ENCODE assay signal across 9 cellular contexts in genomic region chr1:91502882-91503184, GRCh38. TPM values are rescaled to one million over a fixed set of nuclear protein-coding genes. Genes with fewer than 3 reads are reported as not detected.
DNase-seq lines count a peak whose midpoint lies in the region; ATAC-seq and TF ChIP-seq lines count a peak whose summit lies in the region.
"Had no signal": no experiment of that assay in that cellular context is flagged by ENCODE, and none has a peak within 500 bp of the region (broad histone marks: within the 10 kb centered on the region; RNA-seq: fewer than 3 reads in every experiment).

No MANE protein-coding gene starts in this region.

- POLR2A ChIA-PET in activated CD4-positive, alpha-beta memory T cell treated with anti-CD3 and anti-CD28 coated beads, Interleukin-2, amount 10 ng/mL, durations not matched to agents 7 days and 5 days (lab: Charles Lee): interaction anchor here (3.2 to 3.6 kb wide), 3 partner anchors 21 to 382 kb away, joined by 7 to 26 read pairs (median 9); partner anchors contain the start of gene TGFBR3
- POLR2A ChIA-PET in activated CD4-positive, alpha-beta memory T cell treated with anti-CD3 and anti-CD28 coated beads for 36 hours (lab: Charles Lee): interaction anchor here (1.1 kb wide), 1 partner anchor 230 kb away, joined by 3 read pairs; no protein-coding TSS in a partner anchor

- H3K4me1 Mint-ChIP-seq in activated CD4-positive, alpha-beta memory T cell treated with anti-CD3 and anti-CD28 coated beads, Interleukin-2, amount 10 ng/mL, durations not matched to agents 7 days and 5 days: peaks cover 44% of the 10 kb centered on the region
- H3K4me1 Mint-ChIP-seq in activated CD4-positive, alpha-beta memory T cell treated with anti-CD3 and anti-CD28 coated beads for 36 hours (ENCODE audit: low read depth): peaks cover 16% of the 10 kb centered on the region

- H3K27me3 ChIP-seq in left lung: no peaks in the 10 kb centered on the region

- H3K27ac Mint-ChIP-seq in activated CD4-positive, alpha-beta memory T cell treated with anti-CD3 and anti-CD28 coated beads, Interleukin-2, amount 10 ng/mL, durations not matched to agents 7 days and 5 days: peak overlapping the region; percentile 21
- no peak overlapping the region for H3K27ac Mint-ChIP-seq in activated CD4-positive, alpha-beta memory T cell treated with anti-CD3 and anti-CD28 coated beads for 36 hours

- H3K36me3 Mint-ChIP-seq in activated CD4-positive, alpha-beta memory T cell treated with anti-CD3 and anti-CD28 coated beads, Interleukin-2, amount 10 ng/mL, durations not matched to agents 7 days and 5 days (ENCODE audit: low read depth): peaks cover 25% of the 10 kb centered on the region
- H3K36me3 Mint-ChIP-seq in activated CD4-positive, alpha-beta memory T cell treated with anti-CD3 and anti-CD28 coated beads for 36 hours: peaks cover 18% of the 10 kb centered on the region

- no peaks in the 10 kb centered on the region for H3K36me3 ChIP-seq in left lung

- no peak for DNase-seq in activated CD4-positive, alpha-beta memory T cell treated with anti-CD3 and anti-CD28 coated beads, Interleukin-2, amount 10 ng/mL, durations not matched to agents 7 days and 5 days
- no peak for DNase-seq in activated CD4-positive, alpha-beta memory T cell treated with anti-CD3 and anti-CD28 coated beads for 36 hours
- DNase-seq in NAMALWA (ENCODE audit: low spot score): peak; percentile 55
- DNase-seq in amniotic epithelial cell (ENCODE audit: low read depth): peak; percentile 33
- DNase-seq in retinal pigment epithelial cell (ENCODE audit: low read depth): no peak
- no peak for DNase-seq in left lung
- DNase-seq in NCI-H1436 (lab: John Stamatoyannopoulos, UW): no peak
- DNase-seq: NK-92 treated with Interleukin-12 subunit alpha and Interleukin-12 subunit beta, amount 100 ng/mL, for 24 hours had no signal

- H3K27ac ChIP-seq in left lung: no peak overlapping the region

- TF ChIP-seq CTCF in retinal pigment epithelial cell (conservative IDR thresholded peaks at IDR 0.05; ENCODE audit: low read depth, low read length) (peak; percentile 3), left lung (IDR thresholded peaks at IDR 0.05) (no peak)

- CTCF ChIA-PET in activated CD4-positive, alpha-beta memory T cell treated with anti-CD3 and anti-CD28 coated beads, Interleukin-2, amount 10 ng/mL, durations not matched to agents 7 days and 5 days (lab: Charles Lee): interaction anchor here (1.2 to 4.9 kb wide), 7 partner anchors 11 to 426 kb away, joined by 3 to 41 read pairs (median 4); partner anchors contain the start of gene TGFBR3
- CTCF ChIA-PET in activated CD4-positive, alpha-beta memory T cell treated with anti-CD3 and anti-CD28 coated beads for 36 hours (lab: Charles Lee): interaction anchor here (1.3 to 4.0 kb wide), 2 partner anchors 10 to 424 kb away, joined by 4 to 31 read pairs; no protein-coding TSS in a partner anchor

- intact Hi-C loops in activated CD4-positive, alpha-beta memory T cell treated with anti-CD3 and anti-CD28 coated beads for 36 hours (cut with micrococcal nuclease): loop anchor here (5.0 to 10.0 kb wide), 3 partner anchors 221 to 792 kb away; partner anchors contain the start of genes GLMN, RPAP2 and ZNF644
- intact Hi-C loops in left lung (cut with DNase I): no loop called here

- no peaks in the 10 kb centered on the region for H3K9me3 ChIP-seq in left lung

- ATAC-seq in left lung: no peak
- ATAC-seq in HG02610 (IDR thresholded peaks at IDR 0.05; ENCODE audit: unreplicated experiment): no peak

- H3K4me3 Mint-ChIP-seq in activated CD4-positive, alpha-beta memory T cell treated with anti-CD3 and anti-CD28 coated beads, Interleukin-2, amount 10 ng/mL, durations not matched to agents 7 days and 5 days: no peak overlapping the region
- no peak overlapping the region for H3K4me3 Mint-ChIP-seq in activated CD4-positive, alpha-beta memory T cell treated with anti-CD3 and anti-CD28 coated beads for 36 hours

- no peak overlapping the region for H3K4me3 ChIP-seq in retinal pigment epithelial cell (ENCODE audit: low read length)
- no peak overlapping the region for H3K4me3 ChIP-seq in left lung

- peaks cover 0 to 37% of the 10 kb centered on the region in 2 donors for H3K4me1 ChIP-seq in left lung

- no peaks in the 10 kb centered on the region for H3K27me3 Mint-ChIP-seq in activated CD4-positive, alpha-beta memory T cell treated with anti-CD3 and anti-CD28 coated beads, Interleukin-2, amount 10 ng/mL, durations not matched to agents 7 days and 5 days
- no peaks in the 10 kb centered on the region for H3K27me3 Mint-ChIP-seq in activated CD4-positive, alpha-beta memory T cell treated with anti-CD3 and anti-CD28 coated beads for 36 hours

- no peaks in the 10 kb centered on the region for H3K9me3 Mint-ChIP-seq in activated CD4-positive, alpha-beta memory T cell treated with anti-CD3 and anti-CD28 coated beads, Interleukin-2, amount 10 ng/mL, durations not matched to agents 7 days and 5 days
- H3K9me3 Mint-ChIP-seq in activated CD4-positive, alpha-beta memory T cell treated with anti-CD3 and anti-CD28 coated beads for 36 hours: no peaks in the 10 kb centered on the region

RNA-seq across cellular contexts. Expression of gene CDC7, which starts 2.2 kb away (rescaled TPM):
- total RNA-seq in activated CD4-positive, alpha-beta memory T cell treated with anti-CD3 and anti-CD28 coated beads, Interleukin-2, amount 10 ng/mL, durations not matched to agents 7 days and 5 days: 10 to 100 TPM; 26.7 to 28.1 TPM
- total RNA-seq in activated CD4-positive, alpha-beta memory T cell treated with anti-CD3 and anti-CD28 coated beads for 36 hours: 10 to 100 TPM; 20.2 to 20.4 TPM
- total RNA-seq in left lung: 10 to 100 TPM in 1 of 2 donors, 1 to 10 TPM in 1; 6.3 to 10.4 TPM

Comparison
In these comparisons a context has a peak if more than half of its experiments do, and no peak if none do; other contexts are left out.
1. DNase-seq: peak in NAMALWA (single experiment) and amniotic epithelial cell (single experiment); none in activated CD4-positive, alpha-beta memory T cell treated with anti-CD3 and anti-CD28 coated beads, Interleukin-2, amount 10 ng/mL, durations not matched to agents 7 days and 5 days (single experiment), activated CD4-positive, alpha-beta memory T cell treated with anti-CD3 and anti-CD28 coated beads for 36 hours (single experiment), retinal pigment epithelial cell (single experiment), left lung (0 of 2) and NCI-H1436 (single experiment).